ENCODE assay signal across 22 cellular contexts in genomic region chr16:89811321-89811720, GRCh38. TPM values are rescaled to one million over a fixed set of nuclear protein-coding genes. Genes with fewer than 3 reads are reported as not detected.
DNase-seq lines count a peak whose midpoint lies in the region; ATAC-seq, FAIRE-seq and TF ChIP-seq lines count a peak whose summit lies in the region.
"Had no signal": no experiment of that assay in that cellular context is flagged by ENCODE, and none has a peak within 500 bp of the region (broad histone marks: within the 10 kb centered on the region; RNA-seq: fewer than 3 reads in every experiment).

No MANE protein-coding gene starts in this region.

- no peak for TF ChIP-seq CTCF in WERI-Rb-1 (IDR thresholded peaks at IDR 0.05; ENCODE audit: low read depth, low read length)

- ATAC-seq in Right ventricle myocardium inferior (no peak), Right ventricle myocardium superior (ENCODE audit: poor library complexity) (no peak)
- ATAC-seq: HCT116, heart left ventricle had no signal

- H3K27ac ChIP-seq in small intestine (ENCODE audit: low read depth in 1 of 2, low read length in 1 of 2) (no peak overlapping the region), WERI-Rb-1 (no peak overlapping the region)
- H3K27ac ChIP-seq: breast epithelium, heart left ventricle, neutrophil, SJSA1, spleen, tibial artery had no signal

- H3K36me3 ChIP-seq in small intestine (ENCODE audit: control insufficient read depth in 2 of 2, insufficient read depth in 2 of 2, low read length in 2 of 2): no peaks in the 10 kb centered on the region
- H3K36me3 ChIP-seq in WERI-Rb-1: peaks cover 58% of the 10 kb centered on the region
- H3K36me3 ChIP-seq: breast epithelium, tibial artery had no signal

- H3K9me3 ChIP-seq in small intestine (ENCODE audit: control insufficient read depth, low read depth) (no peaks in the 10 kb centered on the region), WERI-Rb-1 (ENCODE audit: severe bottlenecking) (no peaks in the 10 kb centered on the region)
- H3K9me3 ChIP-seq: breast epithelium, heart left ventricle, neutrophil, spleen, tibial artery had no signal

- DNase-seq in Right ventricle myocardium inferior (ENCODE audit: missing footprints) (peak; percentile 17), Right ventricle myocardium superior (no peak), NCI-H2107 treated with DMSO at 0.1 percent for 48 hours (lab: John Stamatoyannopoulos, UW; ENCODE audit: unreplicated experiment) (peak; percentile 67), SHP77 treated with DMSO at 0.1 percent for 48 hours (lab: John Stamatoyannopoulos, UW) (peak; percentile 26), small intestine (peak; percentile 36), NCI-H2029 treated with DMSO at 0.1 percent for 48 hours (lab: John Stamatoyannopoulos, UW) (no peak), WERI-Rb-1 (no peak), GM19239 (ENCODE audit: insufficient read length, low spot score) (no peak)
- DNase-seq: activated CD4-positive, alpha-beta T cell treated with anti-CD3 and anti-CD28 coated beads, Interleukin-2, amount 50 U/mL, for 48 hours; activated gamma-delta T cell treated with Interleukin-2 at 50 U/mL for 16 hours; cortex of kidney; Karpas-422; NCI-H1092 treated with DMSO at 0.1 percent for 48 hours; spleen; stimulated activated CD4-positive, alpha-beta T cell treated with anti-CD3 and anti-CD28 coated beads, Interleukin-4, amount 100 ng/mL, for 24 hours; tibial artery had no signal

- intact Hi-C loops in Right ventricle myocardium inferior (cut with DNase I) (loop anchor here (10.0 kb wide), 1 partner anchor 53 kb away; no protein-coding TSS in a partner anchor), Right ventricle myocardium superior (cut with DNase I) (no loop called here)

- whole genome bisulfite sequencing in small intestine, 3 donors: 30 to 68% (median 39%) methylated on average over 2 of the region's 2 CpGs

- H3K4me1 ChIP-seq in small intestine (ENCODE audit: control insufficient read depth in 2 of 2, insufficient read depth in 1 of 2, low read depth in 1 of 2, low read length in 1 of 2): no peaks in the 10 kb centered on the region

- FAIRE-seq in small intestine (lab: Jason Lieb, UNC) (no peak), GM19239 (lab: Jason Lieb, UNC) (no peak)
- FAIRE-seq: endometrium had no signal

- H3K4me3 ChIP-seq in small intestine (ENCODE audit: low read depth in 1 of 2, low read length in 2 of 2): no peak overlapping the region
- no peak overlapping the region for H3K4me3 ChIP-seq in WERI-Rb-1 (ENCODE audit: low read depth, low read length)
- H3K4me3 ChIP-seq: breast epithelium, heart left ventricle, SJSA1, spleen, tibial artery had no signal

- H3K27me3 ChIP-seq in small intestine (ENCODE audit: control insufficient read depth in 2 of 2, insufficient read depth in 2 of 2, low read length in 2 of 2) (no peaks in the 10 kb centered on the region), WERI-Rb-1 (ENCODE audit: insufficient read depth, low read depth, severe bottlenecking) (no peaks in the 10 kb centered on the region)
- H3K27me3 ChIP-seq: breast epithelium, SJSA1 had no signal

RNA-seq across cellular contexts. Expression of gene FANCA, which starts 5.1 kb away (rescaled TPM):
- total RNA-seq in Right ventricle myocardium inferior: 2.8 TPM
- total RNA-seq in Right ventricle myocardium superior: 1.9 TPM
- 10 to 100 TPM in 1 of 3 donors, 1 to 10 TPM in 2; 3.0 to 21.1 (median 9.8) TPM for polyA plus RNA-seq in small intestine

RNA-seq across cellular contexts. Expression of gene SPIRE2, which starts 17.0 kb away (rescaled TPM):
- total RNA-seq in Right ventricle myocardium inferior: 0.54 TPM
- 1.2 TPM for total RNA-seq in Right ventricle myocardium superior
- polyA plus RNA-seq in small intestine: 10 to 100 TPM; 19.6 to 47.9 (median 41.9) TPM

Comparison
In these comparisons a context has a peak if more than half of its experiments do, and no peak if none do; other contexts are left out.
1. DNase-seq: peak in Right ventricle myocardium inferior (single experiment), NCI-H2107 treated with DMSO at 0.1 percent for 48 hours (single experiment), SHP77 treated with DMSO at 0.1 percent for 48 hours (single experiment) and small intestine (single experiment); none in Right ventricle myocardium superior (single experiment), NCI-H2029 treated with DMSO at 0.1 percent for 48 hours (single experiment), WERI-Rb-1 (single experiment) and GM19239 (single experiment).